Comparison of ENCODE assay signal across 4 cellular contexts in genomic region chr17:5133961-5134360, GRCh38. TPM values are rescaled to one million over a fixed set of nuclear protein-coding genes. Genes with fewer than 3 reads are reported as not detected.
"Had no signal": no experiment of that assay in that cellular context is flagged by ENCODE, and none has a peak within 500 bp of the region (broad histone marks: within the 10 kb centered on the region; RNA-seq: fewer than 3 reads in every experiment).

No MANE protein-coding gene starts in this region.

RNA-seq across cellular contexts. Expression of gene USP6, which starts 18.1 kb away (rescaled TPM):
- total RNA-seq: dermis microvascular lymphatic vessel endothelial cell, esophagus mucosa, glomerular endothelial cell, lung microvascular endothelial cell had no signal
